ENCODE assay signal across 20 cellular contexts in the genomic region with DNA sequence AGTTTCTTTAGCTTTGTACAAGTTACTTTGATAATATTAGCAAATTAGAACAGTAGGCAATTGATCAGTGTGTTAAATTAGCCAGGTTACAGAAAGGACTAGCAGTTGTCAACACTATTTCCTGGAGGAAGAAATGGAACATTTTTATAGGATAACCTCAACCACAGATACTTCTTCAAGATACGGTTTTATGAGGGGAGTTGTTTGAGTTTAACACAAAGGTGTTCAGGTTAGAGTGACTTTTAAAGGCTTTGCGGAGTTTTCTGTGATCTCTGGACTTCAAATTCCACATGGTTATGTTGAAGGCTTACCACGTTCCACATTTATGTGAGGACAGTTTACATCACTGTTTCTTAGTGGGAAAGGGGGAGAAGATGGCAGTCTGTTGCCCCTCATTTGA. TPM values are rescaled to one million over a fixed set of nuclear protein-coding genes. Genes with fewer than 3 reads are reported as not detected.
DNase-seq lines count a peak whose midpoint lies in the region; ATAC-seq, FAIRE-seq and TF ChIP-seq lines count a peak whose summit lies in the region.
"Had no signal": no experiment of that assay in that cellular context is flagged by ENCODE, and none has a peak within 500 bp of the region (broad histone marks: within the 10 kb centered on the region; RNA-seq: fewer than 3 reads in every experiment).

No MANE protein-coding gene starts in this region.

- H3K9me3 Mint-ChIP-seq in CD4-positive, CD25-positive, alpha-beta regulatory T cell = no peaks in the 10 kb centered on the region
- no peaks in the 10 kb centered on the region for H3K9me3 Mint-ChIP-seq in Caco-2 (ENCODE audit: unreplicated experiment)
- no peaks in the 10 kb centered on the region for H3K9me3 Mint-ChIP-seq in endothelial cell (ENCODE audit: unreplicated experiment)

- H3K27me3 Mint-ChIP-seq in CD4-positive, CD25-positive, alpha-beta regulatory T cell = no peaks in the 10 kb centered on the region
- H3K27me3 Mint-ChIP-seq in Caco-2 (ENCODE audit: insufficient read depth, unreplicated experiment) = no peaks in the 10 kb centered on the region
- H3K27me3 Mint-ChIP-seq in endothelial cell (ENCODE audit: unreplicated experiment) = no peaks in the 10 kb centered on the region

- H3K4me1 ChIP-seq in CD4-positive, CD25-positive, alpha-beta regulatory T cell (ENCODE audit: control insufficient read depth, insufficient read depth, low read length, poor library complexity, severe bottlenecking) = no peaks in the 10 kb centered on the region
- H3K4me1 ChIP-seq in Caco-2 (no peaks in the 10 kb centered on the region; the same call in 1 of the 2 replicates), osteoblast (ENCODE audit: insufficient read depth, low read length) (peaks cover 4% of the 10 kb centered on the region)

- no peak overlapping the region for H3K4me2 ChIP-seq in osteoblast (ENCODE audit: insufficient read depth, low read length)
- H3K4me2 ChIP-seq: KMS-11 had no signal

- POLR2A ChIA-PET in Caco-2 (lab: Charles Lee) = no interaction called here

- H3K36me3 ChIP-seq in CD4-positive, CD25-positive, alpha-beta regulatory T cell (ENCODE audit: control insufficient read depth, insufficient read depth, low read length) = peaks cover 72% of the 10 kb centered on the region
- peaks cover 2% of the 10 kb centered on the region; the same call in 1 of the 2 replicates for H3K36me3 ChIP-seq in Caco-2 (ENCODE audit: control insufficient read depth, insufficient read depth, low read length)
- H3K36me3 ChIP-seq in osteoblast (ENCODE audit: insufficient read depth, low read length) = peaks cover 67% of the 10 kb centered on the region

- peaks cover 0 to 16% (median 6%) of the 10 kb centered on the region in 4 donors for H3K4me1 Mint-ChIP-seq in CD4-positive, CD25-positive, alpha-beta regulatory T cell
- H3K4me1 Mint-ChIP-seq in Caco-2 (ENCODE audit: low read depth, unreplicated experiment) (no peaks in the 10 kb centered on the region), endothelial cell (ENCODE audit: unreplicated experiment) (no peaks in the 10 kb centered on the region)

- H3K79me2 ChIP-seq in osteoblast (ENCODE audit: insufficient read depth, low read length) = no peaks in the 10 kb centered on the region

- peak overlapping the region in 2 of 3 donors; percentile 20 to 32 for H3K27ac Mint-ChIP-seq in CD4-positive, CD25-positive, alpha-beta regulatory T cell
- peak overlapping the region; percentile 26 for H3K27ac Mint-ChIP-seq in Caco-2 (ENCODE audit: unreplicated experiment)
- H3K27ac Mint-ChIP-seq in endothelial cell (ENCODE audit: unreplicated experiment) = peak overlapping the region; percentile 70

- no peak for ATAC-seq in CD4-positive, CD25-positive, alpha-beta regulatory T cell (ENCODE audit: low read depth in 2 of 2)
- no peak for ATAC-seq in HG02884 (IDR thresholded peaks at IDR 0.05; ENCODE audit: unreplicated experiment)

- BruUV-seq in Caco-2 (replicated peaks; lab: Mats Ljungman, UMichigan) = no TSS peak

- no peak overlapping the region for H3K27ac ChIP-seq in CD4-positive, CD25-positive, alpha-beta regulatory T cell (ENCODE audit: insufficient read depth, low read length, poor library complexity, severe bottlenecking)
- no peak overlapping the region for H3K27ac ChIP-seq in osteoblast (ENCODE audit: low read depth, low read length)
- H3K27ac ChIP-seq: KMS-11, SK-N-MC had no signal

- H3K4me3 Mint-ChIP-seq in CD4-positive, CD25-positive, alpha-beta regulatory T cell = no peak overlapping the region
- H3K4me3 Mint-ChIP-seq in Caco-2 (ENCODE audit: unreplicated experiment) (no peak overlapping the region), endothelial cell (ENCODE audit: unreplicated experiment) (no peak overlapping the region)

- TF ChIP-seq CTCF in Caco-2 (IDR thresholded peaks at IDR 0.05; ENCODE audit: insufficient read depth in 1 of 2, low read depth in 1 of 2, low read length in 1 of 2, severe bottlenecking in 1 of 2, unreplicated experiment in 1 of 2) (no peak), LNCaP clone FGC (IDR thresholded peaks at IDR 0.05; ENCODE audit: control insufficient read depth, extremely low read depth, insufficient read depth) (no peak), endothelial cell (IDR thresholded peaks at IDR 0.05; ENCODE audit: unreplicated experiment) (no peak), osteoblast (IDR thresholded peaks at IDR 0.05; ENCODE audit: extremely low read depth, low read depth, low read length) (no peak)

- DNase-seq in CD4-positive, CD25-positive, alpha-beta regulatory T cell = no peak
- DNase-seq in Caco-2 (no peak), LNCaP clone FGC (ENCODE audit: low read depth) (peak; percentile 34), endothelial cell (ENCODE audit: low spot score) (no peak), osteoblast (ENCODE audit: insufficient read length, low spot score, missing footprints) (no peak), urothelium cell line (ENCODE audit: low spot score) (no peak), NCI-H146 (lab: John Stamatoyannopoulos, UW) (no peak)
- DNase-seq: ACHN, C1 segment of cervical spinal cord, DMS79 treated with DMSO at 0.1 percent for 48 hours, NCI-H1417 treated with DMSO at 0.1 percent for 48 hours, NCI-H1930, NCI-H226, NCI-H524, NCI-H82, SHP77 had no signal

- no peaks in the 10 kb centered on the region for H3K9me3 ChIP-seq in CD4-positive, CD25-positive, alpha-beta regulatory T cell (ENCODE audit: control insufficient read depth in 2 of 2, low read length in 2 of 2)
- no peaks in the 10 kb centered on the region for H3K9me3 ChIP-seq in Caco-2
- H3K9me3 ChIP-seq in osteoblast (ENCODE audit: low read depth, low read length) = no peaks in the 10 kb centered on the region
- H3K9me3 ChIP-seq: HAP-1 had no signal

- H3K36me3 Mint-ChIP-seq in CD4-positive, CD25-positive, alpha-beta regulatory T cell = peaks cover 24% of the 10 kb centered on the region
- H3K36me3 Mint-ChIP-seq in Caco-2 (ENCODE audit: insufficient read depth, unreplicated experiment) (peaks cover 91% of the 10 kb centered on the region), endothelial cell (ENCODE audit: low read depth, unreplicated experiment) (peaks cover 7% of the 10 kb centered on the region)

- H3K27me3 ChIP-seq in CD4-positive, CD25-positive, alpha-beta regulatory T cell (ENCODE audit: control insufficient read depth, insufficient read depth, low read length) = no peaks in the 10 kb centered on the region
- H3K27me3 ChIP-seq in Caco-2 (replicated peaks; ENCODE audit: control insufficient read depth, insufficient read depth, low read length) = no peaks in the 10 kb centered on the region
- no peaks in the 10 kb centered on the region for H3K27me3 ChIP-seq in osteoblast (ENCODE audit: insufficient read depth, low read length)

- CTCF ChIA-PET in Caco-2 (lab: Charles Lee) = interaction anchor here (1.3 kb wide), 1 partner anchor 19 kb away, joined by 3 read pairs; the partner anchor contains the start of gene YARS2

- H3K4me3 ChIP-seq in CD4-positive, CD25-positive, alpha-beta regulatory T cell (ENCODE audit: low read depth, low read length) = no peak overlapping the region
- H3K4me3 ChIP-seq in Caco-2 (ENCODE audit: low read depth, low read length) (no peak overlapping the region), LNCaP clone FGC (ENCODE audit: low read depth, low read length) (no peak overlapping the region), osteoblast (ENCODE audit: insufficient read depth, low read length) (no peak overlapping the region)
- H3K4me3 ChIP-seq: HAP-1, SK-N-MC had no signal

- H2AFZ ChIP-seq in osteoblast (ENCODE audit: low read length) = no peak overlapping the region

- intact Hi-C loops in Caco-2 (cut with micrococcal nuclease; ENCODE audit: unreplicated experiment) = no loop called here

- no peaks in the 10 kb centered on the region for H4K20me1 ChIP-seq in osteoblast (ENCODE audit: insufficient read depth, low read length)

- no peak for FAIRE-seq in urothelium cell line (lab: Jason Lieb, UNC)

RNA-seq across cellular contexts. Expression of gene YARS2, which starts 19.3 kb away (rescaled TPM):
- 15.9 TPM for total RNA-seq in CD4-positive, CD25-positive, alpha-beta regulatory T cell
- 10 to 100 TPM; 16.2 to 20.6 (median 17.8) TPM for polyA plus RNA-seq in CD4-positive, CD25-positive, alpha-beta regulatory T cell
- total RNA-seq in Caco-2 (2022) = 48.7 and 56.6 TPM in 2 replicates
- 29.0 TPM for total RNA-seq in endothelial cell (ENCODE audit: unreplicated experiment)
- total RNA-seq in osteoblast = 23.9 and 27.7 TPM in 2 replicates

RNA-seq across cellular contexts. Expression of gene DNM1L, which starts 57.3 kb away (rescaled TPM):
- total RNA-seq in CD4-positive, CD25-positive, alpha-beta regulatory T cell = 61.6 TPM
- polyA plus RNA-seq in CD4-positive, CD25-positive, alpha-beta regulatory T cell = 10 to 100 TPM; 16.2 to 17.8 (median 17.2) TPM
- 136 and 137 TPM in 2 replicates for total RNA-seq in Caco-2 (2022)
- total RNA-seq in endothelial cell (ENCODE audit: unreplicated experiment) = 82.1 TPM
- total RNA-seq in osteoblast = 74.9 and 80.7 TPM in 2 replicates
